24 cellular contexts compared by ENCODE assay signal in genomic region chr20:5931411-5931810, GRCh38. TPM values are rescaled to one million over a fixed set of nuclear protein-coding genes. Genes with fewer than 3 reads are reported as not detected.
"Had no signal": no experiment of that assay in that cellular context is flagged by ENCODE, and none has a peak within 500 bp of the region (broad histone marks: within the 10 kb centered on the region; RNA-seq: fewer than 3 reads in every experiment).

No MANE protein-coding gene starts in this region.

- DNase-seq: natural killer cell; occipital lobe; ovary; posterior cingulate gyrus; psoas muscle; right cardiac atrium; right lobe of liver; sigmoid colon; small intestine; stimulated activated CD4-positive, alpha-beta T cell treated with anti-CD3 and anti-CD28 coated beads, Interleukin-15, amount 100 ng/mL, for 24 hours; stimulated activated CD4-positive, alpha-beta T cell treated with anti-CD3 and anti-CD28 coated beads, Interleukin-2, amount 100 ng/mL, for 24 hours; stimulated activated CD4-positive, alpha-beta T cell treated with anti-CD3 and anti-CD28 coated beads, Interleukin-2, amount 100 ng/mL, for 48 hours; stimulated activated CD4-positive, alpha-beta T cell treated with anti-CD3 and anti-CD28 coated beads, Interleukin-4, amount 100 ng/mL, for 24 hours; stimulated activated naive B cell treated with anti-CD40 and anti-IgM and Interleukin-4, amounts not matched to agents 10 μg/mL and 1 μg/mL and 100 μg/mL, for 72 hours; stimulated activated naive CD4-positive, alpha-beta T cell treated with Interleukin-2 at 50 U/mL for 16 hours; stomach; thyroid gland; trophoblast cell; upper lobe of left lung had no signal

- ATAC-seq: natural killer cell; psoas muscle; right cardiac atrium; right lobe of liver; stimulated activated effector memory CD8-positive, alpha-beta T cell treated with anti-CD3 and anti-CD28 coated beads, Interleukin-12 subunit alpha, Interleukin-12 subunit beta, amount 100 ng/mL, for 72 hours; stimulated activated naive B cell treated with anti-CD40 and anti-IgM and Interleukin-4, amounts not matched to agents 10 μg/mL and 1 μg/mL and 100 μg/mL, for 72 hours had no signal

RNA-seq across cellular contexts. Expression of gene CHGB, which starts 20.1 kb away (rescaled TPM):
- total RNA-seq: natural killer cell, osteoblast, skeletal muscle tissue, subcutaneous adipose tissue, thoracic aorta had no signal
